ENCODE assay signal across 1 cellular context in genomic region chr12:96425321-96425720, GRCh38.
A peak's percentile ranks its signal among the peaks of the same experiment; 100 is the strongest.
TF ChIP-seq lines count a peak whose summit lies in the region.

No MANE protein-coding gene starts in this region.

TF ChIP-seq in GM12878, 131 proteins besides CTCF, POLR2A, EP300 and RAD21 (continued from another document and continues in another):
- TF ChIP-seq PKNOX1 (IDR thresholded peaks at IDR 0.05): peak; percentile 41; the same call in 1 of the 2 replicates
- TF ChIP-seq CHD2 (IDR thresholded peaks at IDR 0.05; ENCODE audit: borderline replicate concordance, low read depth, low read length): no peak
- no peak for TF ChIP-seq MEF2A (IDR thresholded peaks at IDR 0.05; ENCODE audit: insufficient read depth, low read depth, low read length)
- TF ChIP-seq PRDM15 (CRISPR knock-in tag; IDR thresholded peaks at IDR 0.05): no peak
- no peak for TF ChIP-seq TARDBP (IDR thresholded peaks at IDR 0.05; ENCODE audit: borderline replicate concordance)
- TF ChIP-seq CREM (IDR thresholded peaks at IDR 0.05; ENCODE audit: low read depth): no peak
- no peak for TF ChIP-seq LARP7 (IDR thresholded peaks at IDR 0.05)
- no peak for TF ChIP-seq USF1 (IDR thresholded peaks at IDR 0.05; ENCODE audit: borderline replicate concordance, extremely low read length, insufficient read depth, low read depth, low read length)
- TF ChIP-seq ETV6 (conservative IDR thresholded peaks at IDR 0.05 in 1 of 2, IDR thresholded peaks at IDR 0.05 in 1 of 2; ENCODE audit: borderline replicate concordance in 1 of 2, low read depth in 1 of 2): no peak
- no peak for TF ChIP-seq ESRRA (IDR thresholded peaks at IDR 0.05; ENCODE audit: low read length)
- peak; percentile 18 to 29; a peak in 1 of 4 replicates for TF ChIP-seq IKZF2 (IDR thresholded peaks at IDR 0.05)
- no peak for TF ChIP-seq GABPA (IDR thresholded peaks at IDR 0.05; ENCODE audit: low read depth)
- no peak for TF ChIP-seq POLR2AphosphoS5 (IDR thresholded peaks at IDR 0.05; ENCODE audit: low read length)
- TF ChIP-seq PML (IDR thresholded peaks at IDR 0.05; ENCODE audit: low read length): no peak
- no peak for TF ChIP-seq E2F4 (IDR thresholded peaks at IDR 0.05; ENCODE audit: low read depth, low read length)
- no peak for TF ChIP-seq IRF3 (IDR thresholded peaks at IDR 0.05)
- no peak for TF ChIP-seq E2F8 (IDR thresholded peaks at IDR 0.05; ENCODE audit: low read depth, partially characterized antibody)
- TF ChIP-seq MAX (IDR thresholded peaks at IDR 0.05; ENCODE audit: low read depth, low read length): no peak
- TF ChIP-seq SIX5 (IDR thresholded peaks at IDR 0.05; ENCODE audit: low read depth, low read length, severe bottlenecking): no peak
- 0 out of 2 replicates have a peak, but pooled peaks have one; percentile 19 for TF ChIP-seq IRF4 (IDR thresholded peaks at IDR 0.05; ENCODE audit: low read depth, low read length)
- no peak for TF ChIP-seq SMC3 (IDR thresholded peaks at IDR 0.05; ENCODE audit: borderline replicate concordance, low read length)
- no peak for TF ChIP-seq PBX3 (IDR thresholded peaks at IDR 0.05; ENCODE audit: insufficient replicate concordance, low read depth, low read length)
- TF ChIP-seq BHLHE40 (IDR thresholded peaks at IDR 0.05; ENCODE audit: borderline replicate concordance in 1 of 2, low read depth in 2 of 2, low read length in 1 of 2): 0 out of 4 replicates have a peak, but pooled peaks of 1 of the 2 experiments have one; percentile 7
- TF ChIP-seq CHD1 (IDR thresholded peaks at IDR 0.05; ENCODE audit: low read depth, low read length): no peak
- TF ChIP-seq IRF5 (IDR thresholded peaks at IDR 0.05; ENCODE audit: borderline replicate concordance): no peak
- TF ChIP-seq KAT2A (conservative IDR thresholded peaks at IDR 0.05; ENCODE audit: control insufficient read depth, low read depth, low read length): no peak
- TF ChIP-seq SMAD5 (IDR thresholded peaks at IDR 0.05; ENCODE audit: low read depth): no peak
- TF ChIP-seq ZNF217 (IDR thresholded peaks at IDR 0.05): no peak
- no peak for TF ChIP-seq NR2C2 (IDR thresholded peaks at IDR 0.05; ENCODE audit: borderline replicate concordance, control insufficient read depth, insufficient read length, low read depth)
- no peak for TF ChIP-seq IKZF1 (conservative IDR thresholded peaks at IDR 0.05)
- TF ChIP-seq ZNF622 (IDR thresholded peaks at IDR 0.05): no peak
- TF ChIP-seq FOS (IDR thresholded peaks at IDR 0.05; ENCODE audit: borderline replicate concordance, extremely low read depth, insufficient read length): no peak
- no peak for TF ChIP-seq HDGF (IDR thresholded peaks at IDR 0.05)
- TF ChIP-seq ZBTB33 (IDR thresholded peaks at IDR 0.05): no peak
- TF ChIP-seq NFYA (IDR thresholded peaks at IDR 0.05; ENCODE audit: borderline replicate concordance, low read depth, low read length): no peak
- TF ChIP-seq ZBTB11 (CRISPR knock-in tag; IDR thresholded peaks at IDR 0.05): no peak
- no peak for TF ChIP-seq SREBF1 (IDR thresholded peaks at IDR 0.05; ENCODE audit: low read length)
- TF ChIP-seq RB1 (IDR thresholded peaks at IDR 0.05; ENCODE audit: borderline replicate concordance): no peak
- TF ChIP-seq TCF12 (IDR thresholded peaks at IDR 0.05; ENCODE audit: low read depth, low read length): no peak
- peak; percentile 30; the same call in 1 of the 2 replicates for TF ChIP-seq SPI1 (IDR thresholded peaks at IDR 0.05; ENCODE audit: borderline replicate concordance, insufficient read depth, low read depth, low read length)
